Comparison of ENCODE assay signal across 19 cellular contexts in the genomic region with DNA sequence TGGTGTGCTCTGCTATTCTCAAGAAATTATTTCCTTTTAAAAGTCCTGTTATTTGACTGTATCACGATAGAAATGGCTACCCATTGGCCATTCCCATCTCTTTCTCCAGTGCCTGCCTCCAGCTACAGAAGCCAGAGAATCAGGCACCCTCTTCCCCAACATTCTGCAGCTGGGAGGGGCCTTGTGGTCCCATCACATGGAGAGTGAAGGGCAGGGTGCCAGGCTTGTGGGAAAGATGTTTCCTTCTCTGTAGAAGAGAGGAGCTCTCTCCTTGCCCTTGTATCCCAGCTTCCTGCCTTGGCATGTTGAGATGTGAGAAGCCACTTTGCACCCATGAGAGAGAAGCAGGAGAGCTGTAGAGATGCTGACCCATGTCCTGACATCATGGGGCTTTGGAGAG.
A peak's percentile ranks its signal among the peaks of the same experiment; 100 is the strongest.
DNase-seq lines count a peak whose midpoint lies in the region; ATAC-seq and TF ChIP-seq lines count a peak whose summit lies in the region.
"Had no signal": no experiment of that assay in that cellular context is flagged by ENCODE, and none has a peak within 500 bp of the region (broad histone marks: within the 10 kb centered on the region; RNA-seq: fewer than 3 reads in every experiment).

No MANE protein-coding gene starts in this region.

- ATAC-seq in HG03432 (IDR thresholded peaks at IDR 0.05; ENCODE audit: unreplicated experiment): no peak
- no peak for ATAC-seq in stimulated activated naive CD8-positive, alpha-beta T cell treated with anti-CD3 and anti-CD28 coated beads, Interleukin-15, Interleukin-2, amounts not matched to agents 100 U/mL and 50 U/mL, for 24 hours
- ATAC-seq: GM23338, HCT116 had no signal

- no peak for TF ChIP-seq CTCF in choroid plexus epithelial cell (conservative IDR thresholded peaks at IDR 0.05; ENCODE audit: low read depth, low read length)

- DNase-seq in NCI-H2107 (lab: John Stamatoyannopoulos, UW) (peak; percentile 5), NCI-H2107 treated with DMSO at 0.1 percent for 48 hours (lab: John Stamatoyannopoulos, UW; ENCODE audit: unreplicated experiment) (no peak), HT1080 (ENCODE audit: low read depth) (peak; percentile 36), choroid plexus epithelial cell (ENCODE audit: low read depth) (peak; percentile 3), T-helper 2 cell (no peak), SW480 (ENCODE audit: low spot score) (no peak)
- no peak for DNase-seq in stimulated activated naive CD8-positive, alpha-beta T cell treated with anti-CD3 and anti-CD28 coated beads, Interleukin-15, Interleukin-2, amounts not matched to agents 100 U/mL and 50 U/mL, for 24 hours
- DNase-seq: AML-193, DMS53, NCI-H1417 treated with DMSO at 0.1 percent for 48 hours, NCI-H2171, NCI-H345, NCI-H524, NCI-H774, Peyer's patch, T-helper 1 cell had no signal

- H3K4me3 ChIP-seq in choroid plexus epithelial cell (ENCODE audit: low read depth, low read length): no peak overlapping the region
- H3K4me3 ChIP-seq: GM23338, Peyer's patch had no signal

Comparison
In these comparisons a context has a peak if more than half of its experiments do, and no peak if none do; other contexts are left out.
1. DNase-seq: peak in NCI-H2107 (single experiment), HT1080 (single experiment) and choroid plexus epithelial cell (single experiment); none in NCI-H2107 treated with DMSO at 0.1 percent for 48 hours (single experiment), stimulated activated naive CD8-positive, alpha-beta T cell treated with anti-CD3 and anti-CD28 coated beads, Interleukin-15, Interleukin-2, amounts not matched to agents 100 U/mL and 50 U/mL, for 24 hours (single experiment), T-helper 2 cell (0 of 5) and SW480 (single experiment).